ENCODE assay signal across 8 cellular contexts in the genomic region with DNA sequence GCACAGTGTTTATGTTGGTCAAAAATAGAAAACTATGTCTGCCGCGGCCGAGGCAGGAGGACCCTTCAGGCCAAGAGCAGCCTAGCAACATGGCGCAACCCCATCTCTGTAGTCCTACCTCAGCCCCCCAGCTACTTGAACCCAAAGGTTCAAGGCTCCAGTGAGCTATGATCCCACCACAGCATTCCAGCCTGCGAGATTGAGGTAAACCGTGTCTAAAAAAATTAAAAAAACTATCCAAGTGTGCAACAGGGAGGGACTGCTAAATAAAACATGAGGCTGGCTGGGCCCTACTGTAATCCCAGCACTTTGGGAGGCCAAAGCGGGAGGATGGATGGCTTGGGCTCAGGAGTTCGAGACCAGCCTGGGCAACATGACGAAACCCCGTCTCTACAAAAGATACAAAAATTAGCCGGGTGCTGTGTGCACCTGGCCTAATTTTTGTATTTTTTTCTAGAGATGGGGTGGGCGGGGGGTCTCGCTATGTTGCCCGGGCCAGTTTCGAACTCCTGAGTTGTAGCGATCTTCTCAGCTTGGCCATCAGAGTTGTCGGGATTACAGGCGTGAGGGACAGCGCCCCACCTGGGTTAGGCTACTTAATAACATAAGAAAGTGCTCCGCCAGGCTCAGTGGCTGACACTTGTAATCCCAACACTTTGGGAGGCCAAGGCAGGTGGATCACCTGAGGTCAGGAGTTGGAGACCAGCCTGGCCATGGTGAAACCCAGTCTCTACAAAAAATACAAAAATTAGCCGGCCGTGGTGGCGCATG.
A peak's percentile ranks its signal among the peaks of the same experiment; 100 is the strongest.
DNase-seq lines count a peak whose midpoint lies in the region; ATAC-seq, FAIRE-seq and TF ChIP-seq lines count a peak whose summit lies in the region.
"Not testable (repeated sequence)": the region's sequence is repeated elsewhere in the genome, so short reads cannot be mapped to it uniquely, and the experiment has no call there.

No MANE protein-coding gene starts in this region.

- peak in 1 of 3 donors; percentile 40 for DNase-seq in CD4-positive, CD25-positive, alpha-beta regulatory T cell
- not testable (repeated sequence) for DNase-seq in Jurkat, Clone E6-1 (ENCODE audit: low read depth, low spot score); WTC11 (ENCODE audit: low spot score); GM12878 (ENCODE audit: low read depth, low spot score); esophagus squamous epithelium (lab: John Stamatoyannopoulos, UW)
- DNase-seq in left kidney (ENCODE audit: low read depth, low spot score) (peak; percentile 29), pancreas (peak in 2 of 6 donors; percentile 10 to 20)

- H3K27ac Mint-ChIP-seq in CD4-positive, CD25-positive, alpha-beta regulatory T cell, result peak overlapping the region; percentile 92 to 99 (median 97)
- H3K27ac Mint-ChIP-seq in WTC11, result not testable (repeated sequence)

- not testable (repeated sequence) for ATAC-seq in CD4-positive, CD25-positive, alpha-beta regulatory T cell (ENCODE audit: low read depth in 2 of 2); WTC11; GM12878; pancreas

- SMC1A ChIA-PET in GM12878 (lab: Charles Lee; ENCODE audit: uncharacterized antibody, unreplicated experiment), result not testable (repeated sequence)

- not testable (repeated sequence) for TF ChIP-seq CTCF in WTC11 (IDR thresholded peaks at IDR 0.05); GM12878 (IDR thresholded peaks at IDR 0.05 in 2 of 3, conservative IDR thresholded peaks at IDR 0.05 in 1 of 3; ENCODE audit: control insufficient read depth in 2 of 3, extremely low read depth in 1 of 3, insufficient read depth in 1 of 3, low read depth in 3 of 3, low read length in 3 of 3); pancreas (IDR thresholded peaks at IDR 0.05)
- peak in 2 of 6 experiments; percentile 3 to 18 for TF ChIP-seq CTCF in esophagus squamous epithelium (IDR thresholded peaks at IDR 0.05)

- RAD21 ChIA-PET in GM12878 (lab: Charles Lee; ENCODE audit: unreplicated experiment), result not testable (repeated sequence)

- peak overlapping the region; percentile 37 for H3K4me3 ChIP-seq in CD4-positive, CD25-positive, alpha-beta regulatory T cell (ENCODE audit: low read depth, low read length)
- peak overlapping the region; percentile 57 for H3K4me3 ChIP-seq in Jurkat, Clone E6-1 (ENCODE audit: low read length)
- H3K4me3 ChIP-seq in GM12878, result peak overlapping the region; percentile 72
- peak overlapping the region; percentile 35 to 68 (median 58) for H3K4me3 ChIP-seq in esophagus squamous epithelium
- H3K4me3 ChIP-seq in pancreas, result peak overlapping the region; percentile 7 to 45 (median 32)
- H3K4me3 ChIP-seq in thymus (ENCODE audit: low read length), result peak overlapping the region; percentile 46

- in situ Hi-C loops in GM12878 (cut with MboI), result not testable (repeated sequence)

- CTCF ChIA-PET in WTC11 (lab: Charles Lee); GM12878 (lab: Yijun Ruan, JAX): not testable (repeated sequence)

- TF ChIP-seq EP300 in GM12878 (IDR thresholded peaks at IDR 0.05; ENCODE audit: borderline replicate concordance in 1 of 2, control insufficient read depth in 1 of 2, low read depth in 2 of 2, low read length in 2 of 2), result not testable (repeated sequence)

- TF ChIP-seq POLR2A in GM12878 (IDR thresholded peaks at IDR 0.05; ENCODE audit: low read depth, low read length); esophagus squamous epithelium (IDR thresholded peaks at IDR 0.05): not testable (repeated sequence)

- peak overlapping the region; percentile 90 to 99 (median 94) for H3K4me3 Mint-ChIP-seq in CD4-positive, CD25-positive, alpha-beta regulatory T cell
- peak overlapping the region; percentile 55 for H3K4me3 Mint-ChIP-seq in WTC11

- not testable (repeated sequence) for H3K79me2 ChIP-seq in GM12878 (ENCODE audit: control insufficient read depth, insufficient read depth, low read length)

- H2AFZ ChIP-seq in GM12878 (ENCODE audit: control insufficient read depth, low read depth, low read length), result peak overlapping the region; percentile 68

- H3K4me1 Mint-ChIP-seq in CD4-positive, CD25-positive, alpha-beta regulatory T cell, result peaks cover 0 to 18% (median 7%) of the 10 kb centered on the region in 4 donors
- not testable (repeated sequence) for H3K4me1 Mint-ChIP-seq in WTC11

- not testable (repeated sequence) for H3K9me3 Mint-ChIP-seq in CD4-positive, CD25-positive, alpha-beta regulatory T cell; WTC11

- not testable (repeated sequence) for H3K4me1 ChIP-seq in CD4-positive, CD25-positive, alpha-beta regulatory T cell (ENCODE audit: control insufficient read depth, insufficient read depth, low read length, poor library complexity, severe bottlenecking); GM12878 (ENCODE audit: control insufficient read depth, insufficient read depth, low read length); pancreas; thymus (ENCODE audit: control insufficient read depth, insufficient read depth, low read length)
- peaks cover 0 to 17% (median 0%) of the 10 kb centered on the region in 3 donors for H3K4me1 ChIP-seq in esophagus squamous epithelium

- TSS peak; percentile 95 for BruUV-seq in GM12878 (replicated peaks; lab: Mats Ljungman, UMichigan)

- not testable (repeated sequence) for H3K36me3 ChIP-seq in CD4-positive, CD25-positive, alpha-beta regulatory T cell (ENCODE audit: control insufficient read depth, insufficient read depth, low read length); GM12878 (ENCODE audit: control insufficient read depth in 2 of 2, insufficient read depth in 2 of 2, low read length in 1 of 2); esophagus squamous epithelium; pancreas; thymus (ENCODE audit: control insufficient read depth, insufficient read depth)

- 57% methylated on average over 22 of the region's 23 CpGs for WGBS in GM12878 (ENCODE audit: insufficient coverage, insufficient replicate concordance, low lambda C conversion rate, missing lambda C conversion rate)
- WGBS in esophagus squamous epithelium, 2 donors, result 62 to 67% methylated on average over 16 to 17 of the region's 23 CpGs
- WGBS in pancreas, 2 donors, result 65 to 70% methylated on average over 20 to 23 of the region's 23 CpGs
- WGBS in thymus, result 78% methylated on average over 23 of the region's 23 CpGs

- not testable (repeated sequence) for H4K20me1 ChIP-seq in GM12878 (ENCODE audit: control insufficient read depth, insufficient read depth)

- not testable (repeated sequence) for TF ChIP-seq RAD21 in GM12878 (IDR thresholded peaks at IDR 0.05; ENCODE audit: insufficient read depth, low read depth, low read length)

- not testable (repeated sequence) for FAIRE-seq in GM12878 (lab: Jason Lieb, UNC); pancreas (lab: Jason Lieb, UNC)

- not testable (repeated sequence) for H3K27me3 ChIP-seq in CD4-positive, CD25-positive, alpha-beta regulatory T cell (ENCODE audit: control insufficient read depth, insufficient read depth, low read length); GM12878 (replicated peaks in 1 of 2; ENCODE audit: control insufficient read depth in 2 of 2, insufficient read depth in 2 of 2, low read length in 1 of 2); esophagus squamous epithelium; pancreas; thymus (ENCODE audit: control insufficient read depth, insufficient read depth)

- peak overlapping the region; percentile 70 for H3K9ac ChIP-seq in GM12878 (ENCODE audit: control insufficient read depth, insufficient read depth, low read length)

- H3K27me3 Mint-ChIP-seq in CD4-positive, CD25-positive, alpha-beta regulatory T cell; WTC11 (ENCODE audit: low read depth): not testable (repeated sequence)

- H3K27ac ChIP-seq in CD4-positive, CD25-positive, alpha-beta regulatory T cell (ENCODE audit: insufficient read depth, low read length, poor library complexity, severe bottlenecking), result peak overlapping the region; percentile 92
- H3K27ac ChIP-seq in GM12878 (ENCODE audit: control insufficient read depth, insufficient read depth) (peak overlapping the region; percentile 85), esophagus squamous epithelium (peak overlapping the region; percentile 87 to 96 (median 92)), pancreas (peak overlapping the region; percentile 78 to 92 (median 86)), thymus (ENCODE audit: low read depth) (peak overlapping the region; percentile 90)

- POLR2A ChIA-PET in WTC11 (lab: Charles Lee); GM12878 (lab: Charles Lee): not testable (repeated sequence)

- peak overlapping the region; percentile 33; the same call in 1 of the 2 replicates for H3K4me2 ChIP-seq in GM12878 (ENCODE audit: control insufficient read depth, insufficient read depth)

- H3K9me3 ChIP-seq in CD4-positive, CD25-positive, alpha-beta regulatory T cell (ENCODE audit: control insufficient read depth in 2 of 2, low read length in 2 of 2); GM12878 (replicated peaks; ENCODE audit: control insufficient read depth, insufficient read depth, low read length); esophagus squamous epithelium; pancreas; thymus (ENCODE audit: control insufficient read depth): not testable (repeated sequence)

- intact Hi-C loops in GM12878 (cut with micrococcal nuclease; ENCODE audit: unreplicated experiment), result loop anchor here (2.0 kb wide), 1 partner anchor 427 kb away; the partner anchor contains the start of gene ZNF25
- intact Hi-C loops in esophagus squamous epithelium (cut with DNase I); pancreas (cut with DNase I): not testable (repeated sequence)

- H3K36me3 Mint-ChIP-seq in CD4-positive, CD25-positive, alpha-beta regulatory T cell; WTC11: not testable (repeated sequence)
